In genomic region chr17:75691371-75692290, GRCh38 we compare ENCODE assay signal across 11 cellular contexts. TPM values are rescaled to one million over a fixed set of nuclear protein-coding genes. Genes with fewer than 3 reads are reported as not detected.
DNase-seq lines count a peak whose midpoint lies in the region; ATAC-seq and TF ChIP-seq lines count a peak whose summit lies in the region.
"Had no signal": no experiment of that assay in that cellular context is flagged by ENCODE, and none has a peak within 500 bp of the region (broad histone marks: within the 10 kb centered on the region; RNA-seq: fewer than 3 reads in every experiment).

No MANE protein-coding gene starts in this region.

- H3K36me3 ChIP-seq in DND-41 (ENCODE audit: insufficient read depth, low read length) = peaks cover 72% of the 10 kb centered on the region

- peak; percentile 48; the same call in 2 of the 3 replicates for ATAC-seq in DND-41 (ENCODE audit: insufficient read depth, low read depth)
- ATAC-seq in GM21360 (IDR thresholded peaks at IDR 0.05; ENCODE audit: unreplicated experiment) = no peak
- ATAC-seq in HG03354 (IDR thresholded peaks at IDR 0.05; ENCODE audit: poor library complexity, severe bottlenecking, unreplicated experiment) = no peak

- no peaks in the 10 kb centered on the region for H3K27me3 Mint-ChIP-seq in progenitor cell of endocrine pancreas

- H3K27me3 ChIP-seq in DND-41 (ENCODE audit: insufficient read depth, low read length, poor library complexity) = no peaks in the 10 kb centered on the region
- no peaks in the 10 kb centered on the region for H3K27me3 ChIP-seq in dorsolateral prefrontal cortex
- H3K27me3 ChIP-seq: MG63 had no signal

- peaks cover 56% of the 10 kb centered on the region for H4K20me1 ChIP-seq in DND-41 (ENCODE audit: insufficient read depth, low read length)

- H2AFZ ChIP-seq in DND-41 (ENCODE audit: low read depth, low read length) = no peak overlapping the region

- no peaks in the 10 kb centered on the region for H3K9me3 ChIP-seq in DND-41 (ENCODE audit: insufficient read depth, low read length, severe bottlenecking)
- H3K9me3 ChIP-seq: MG63 had no signal

- H3K4me1 ChIP-seq in DND-41 (ENCODE audit: insufficient read depth, low read length) = no peaks in the 10 kb centered on the region

- peak; percentile 29 for DNase-seq in DND-41
- peak; percentile 95 for DNase-seq in NCI-H226
- peak in 9 of 10 donors; percentile 34 to 79 (median 69) for DNase-seq in dorsolateral prefrontal cortex
- no peak for DNase-seq in progenitor cell of endocrine pancreas (ENCODE audit: low spot score, unreplicated experiment)
- DNase-seq in kidney glomerular epithelial cell (lab: John Stamatoyannopoulos, UW) = no peak
- no peak for DNase-seq in NCI-H69 (lab: John Stamatoyannopoulos, UW)
- DNase-seq: activated T-cell treated with anti-CD3 and anti-CD28 coated beads, Interleukin-2, amount 50 U/mL, for 4 hours; MG63 had no signal

- H3K9me3 Mint-ChIP-seq in progenitor cell of endocrine pancreas (ENCODE audit: low read depth) = no peaks in the 10 kb centered on the region
- H3K9me3 Mint-ChIP-seq: activated T-cell treated with anti-CD3 and anti-CD28 coated beads, Interleukin-2, amount 50 U/mL, for 4 hours had no signal

- no peaks in the 10 kb centered on the region for H3K4me1 Mint-ChIP-seq in progenitor cell of endocrine pancreas (ENCODE audit: low read depth)

- H3K27ac ChIP-seq in DND-41 (ENCODE audit: low read length) (no peak overlapping the region), dorsolateral prefrontal cortex (peak overlapping the region; percentile 90 to 100 (median 98))

- H3K36me3 Mint-ChIP-seq in progenitor cell of endocrine pancreas (ENCODE audit: insufficient read depth) = peaks cover 7% of the 10 kb centered on the region

- H3K9ac ChIP-seq in DND-41 (ENCODE audit: low read depth, low read length) = no peak overlapping the region

- H3K4me3 Mint-ChIP-seq in progenitor cell of endocrine pancreas (ENCODE audit: low read depth) = no peak overlapping the region
- H3K4me3 Mint-ChIP-seq: activated T-cell treated with anti-CD3 and anti-CD28 coated beads, Interleukin-2, amount 50 U/mL, for 4 hours had no signal

- H3K4me3 ChIP-seq in DND-41 (ENCODE audit: low read depth in 1 of 2, low read length in 2 of 2) (no peak overlapping the region), dorsolateral prefrontal cortex (peak overlapping the region in 2 of 59 donors; percentile 4 to 8)
- H3K4me3 ChIP-seq: MG63 had no signal

- TF ChIP-seq CTCF in DND-41 (IDR thresholded peaks at IDR 0.05; ENCODE audit: borderline replicate concordance, extremely low read depth, low read length, poor library complexity, severe bottlenecking) (no peak), dorsolateral prefrontal cortex (IDR thresholded peaks at IDR 0.05 in 54 of 56, conservative IDR thresholded peaks at IDR 0.05 in 2 of 56; ENCODE audit: low read depth in 1 of 56, partially characterized antibody in 56 of 56) (peak in 1 of 56 donors; percentile 14), progenitor cell of endocrine pancreas (IDR thresholded peaks at IDR 0.05; ENCODE audit: unreplicated experiment) (no peak)

- no peak overlapping the region for H3K4me2 ChIP-seq in DND-41 (ENCODE audit: insufficient read depth, low read length)

- peak overlapping the region; percentile 67 for H3K27ac Mint-ChIP-seq in progenitor cell of endocrine pancreas

- peaks cover 67% of the 10 kb centered on the region for H3K79me2 ChIP-seq in DND-41 (ENCODE audit: insufficient read depth, low read length)

- intact Hi-C loops in dorsolateral prefrontal cortex (cut with DNase I) = no loop called here

RNA-seq across cellular contexts. Expression of gene SAP30BP, which starts 24.5 kb away (rescaled TPM):
- total RNA-seq in dorsolateral prefrontal cortex = 100 to 1,000 TPM in 23 of 120 experiments, 10 to 100 TPM in 97; 65.3 to 160 (median 88.1) TPM
- total RNA-seq in progenitor cell of endocrine pancreas = 102 and 103 TPM in 2 replicates

RNA-seq across cellular contexts. Expression of gene RECQL5, which starts 24.7 kb away (rescaled TPM):
- 10 to 100 TPM; 31.3 to 74.3 (median 47.5) TPM for total RNA-seq in dorsolateral prefrontal cortex
- total RNA-seq in progenitor cell of endocrine pancreas = 66.8 and 67.7 TPM in 2 replicates

RNA-seq across cellular contexts. Expression of gene ITGB4, which starts 29.6 kb away (rescaled TPM):
- total RNA-seq in dorsolateral prefrontal cortex (100 to 1,000 TPM in 39 of 120 experiments, 10 to 100 TPM in 81; 27.8 to 292 (median 83.1) TPM), progenitor cell of endocrine pancreas (9.7 and 14.8 TPM in 2 replicates)

RNA-seq across cellular contexts. Expression of gene SMIM5, which starts 58.4 kb away (rescaled TPM):
- total RNA-seq in dorsolateral prefrontal cortex (10 to 100 TPM in 18 of 120 experiments, 1 to 10 TPM in 101, under 1 TPM in 1; 0.95 to 34.0 (median 5.6) TPM), progenitor cell of endocrine pancreas (3.3 and 4.4 TPM in 2 replicates)
- total RNA-seq: lung microvascular endothelial cell had no signal

Comparison
In these comparisons a context has a peak if more than half of its experiments do, and no peak if none do; other contexts are left out.
1. DNase-seq: peak in DND-41 (single experiment), NCI-H226 (single experiment) and dorsolateral prefrontal cortex (9 of 10); none in progenitor cell of endocrine pancreas (single experiment), kidney glomerular epithelial cell (single experiment) and NCI-H69 (single experiment).